In genomic region chr11:128620306-128621175, GRCh38 we compare ENCODE assay signal across 2 cellular contexts.
TF ChIP-seq lines count a peak whose summit lies in the region.

No MANE protein-coding gene starts in this region.

TF ChIP-seq in SK-N-SH, 30 proteins besides CTCF, POLR2A, EP300 and RAD21 (continued from another document):
- TF ChIP-seq, protein P1, sequence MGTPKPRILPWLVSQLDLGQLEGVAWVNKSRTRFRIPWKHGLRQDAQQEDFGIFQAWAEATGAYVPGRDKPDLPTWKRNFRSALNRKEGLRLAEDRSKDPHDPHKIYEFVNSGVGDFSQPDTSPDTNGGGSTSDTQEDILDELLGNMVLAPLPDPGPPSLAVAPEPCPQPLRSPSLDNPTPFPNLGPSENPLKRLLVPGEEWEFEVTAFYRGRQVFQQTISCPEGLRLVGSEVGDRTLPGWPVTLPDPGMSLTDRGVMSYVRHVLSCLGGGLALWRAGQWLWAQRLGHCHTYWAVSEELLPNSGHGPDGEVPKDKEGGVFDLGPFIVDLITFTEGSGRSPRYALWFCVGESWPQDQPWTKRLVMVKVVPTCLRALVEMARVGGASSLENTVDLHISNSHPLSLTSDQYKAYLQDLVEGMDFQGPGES (IDR thresholded peaks at IDR 0.05; ENCODE audit: low read depth, low read length) = no peak
- TF ChIP-seq RXRA (IDR thresholded peaks at IDR 0.05; ENCODE audit: borderline replicate concordance, low read depth) (no peak), REST (IDR thresholded peaks at IDR 0.05; ENCODE audit: low read depth, low read length) (no peak), TAF1 (IDR thresholded peaks at IDR 0.05; ENCODE audit: borderline replicate concordance, low read depth, low read length) (no peak), CHD2 (IDR thresholded peaks at IDR 0.05; ENCODE audit: low read length, partially characterized antibody) (no peak), USF2 (IDR thresholded peaks at IDR 0.05; ENCODE audit: borderline replicate concordance, low read depth, low read length) (no peak), MXI1 (IDR thresholded peaks at IDR 0.05; ENCODE audit: low read depth, low read length) (no peak), ZBTB33 (IDR thresholded peaks at IDR 0.05; ENCODE audit: borderline replicate concordance, low read depth) (no peak)
- TF ChIP-seq, protein P2, sequence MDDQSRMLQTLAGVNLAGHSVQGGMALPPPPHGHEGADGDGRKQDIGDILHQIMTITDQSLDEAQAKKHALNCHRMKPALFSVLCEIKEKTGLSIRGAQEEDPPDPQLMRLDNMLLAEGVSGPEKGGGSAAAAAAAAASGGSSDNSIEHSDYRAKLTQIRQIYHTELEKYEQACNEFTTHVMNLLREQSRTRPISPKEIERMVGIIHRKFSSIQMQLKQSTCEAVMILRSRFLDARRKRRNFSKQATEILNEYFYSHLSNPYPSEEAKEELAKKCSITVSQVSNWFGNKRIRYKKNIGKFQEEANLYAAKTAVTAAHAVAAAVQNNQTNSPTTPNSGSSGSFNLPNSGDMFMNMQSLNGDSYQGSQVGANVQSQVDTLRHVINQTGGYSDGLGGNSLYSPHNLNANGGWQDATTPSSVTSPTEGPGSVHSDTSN (IDR thresholded peaks at IDR 0.05) = no peak

TF ChIP-seq in SK-N-SH treated with all-trans-retinoic acid at 6 μM for 48 hours, 23 proteins besides CTCF, POLR2A, EP300 and RAD21 (continued from another document):
- TF ChIP-seq TSHZ2 (CRISPR knock-in tag; IDR thresholded peaks at IDR 0.05) = no peak
- TF ChIP-seq CSDC2 (CRISPR knock-in tag; IDR thresholded peaks at IDR 0.05) = no peak
- TF ChIP-seq ISL1 (CRISPR knock-in tag; IDR thresholded peaks at IDR 0.05) = no peak
- TF ChIP-seq ZNF565 (CRISPR knock-in tag; conservative IDR thresholded peaks at IDR 0.05; ENCODE audit: low read depth) = no peak
- no peak for TF ChIP-seq BACH2 (CRISPR knock-in tag; IDR thresholded peaks at IDR 0.05; ENCODE audit: borderline replicate concordance)
- no peak for TF ChIP-seq ZNF70 (CRISPR knock-in tag; IDR thresholded peaks at IDR 0.05)
- TF ChIP-seq TCF4 (CRISPR knock-in tag; IDR thresholded peaks at IDR 0.05; ENCODE audit: borderline replicate concordance) = no peak
- TF ChIP-seq TOX (CRISPR knock-in tag; IDR thresholded peaks at IDR 0.05; ENCODE audit: borderline replicate concordance) = no peak
- no peak for TF ChIP-seq PPARA (CRISPR knock-in tag; IDR thresholded peaks at IDR 0.05; ENCODE audit: borderline replicate concordance)
- TF ChIP-seq, protein P3, sequence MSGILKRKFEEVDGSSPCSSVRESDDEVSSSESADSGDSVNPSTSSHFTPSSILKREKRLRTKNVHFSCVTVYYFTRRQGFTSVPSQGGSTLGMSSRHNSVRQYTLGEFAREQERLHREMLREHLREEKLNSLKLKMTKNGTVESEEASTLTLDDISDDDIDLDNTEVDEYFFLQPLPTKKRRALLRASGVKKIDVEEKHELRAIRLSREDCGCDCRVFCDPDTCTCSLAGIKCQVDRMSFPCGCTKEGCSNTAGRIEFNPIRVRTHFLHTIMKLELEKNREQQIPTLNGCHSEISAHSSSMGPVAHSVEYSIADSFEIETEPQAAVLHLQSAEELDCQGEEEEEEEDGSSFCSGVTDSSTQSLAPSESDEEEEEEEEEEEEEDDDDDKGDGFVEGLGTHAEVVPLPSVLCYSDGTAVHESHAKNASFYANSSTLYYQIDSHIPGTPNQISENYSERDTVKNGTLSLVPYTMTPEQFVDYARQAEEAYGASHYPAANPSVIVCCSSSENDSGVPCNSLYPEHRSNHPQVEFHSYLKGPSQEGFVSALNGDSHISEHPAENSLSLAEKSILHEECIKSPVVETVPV (CRISPR knock-in tag; IDR thresholded peaks at IDR 0.05) = no peak
TF ChIP-seq in SK-N-SH treated with all-trans-retinoic acid at 6 μM for 48 hours: peak in this region for 0.
